In the genomic region with DNA sequence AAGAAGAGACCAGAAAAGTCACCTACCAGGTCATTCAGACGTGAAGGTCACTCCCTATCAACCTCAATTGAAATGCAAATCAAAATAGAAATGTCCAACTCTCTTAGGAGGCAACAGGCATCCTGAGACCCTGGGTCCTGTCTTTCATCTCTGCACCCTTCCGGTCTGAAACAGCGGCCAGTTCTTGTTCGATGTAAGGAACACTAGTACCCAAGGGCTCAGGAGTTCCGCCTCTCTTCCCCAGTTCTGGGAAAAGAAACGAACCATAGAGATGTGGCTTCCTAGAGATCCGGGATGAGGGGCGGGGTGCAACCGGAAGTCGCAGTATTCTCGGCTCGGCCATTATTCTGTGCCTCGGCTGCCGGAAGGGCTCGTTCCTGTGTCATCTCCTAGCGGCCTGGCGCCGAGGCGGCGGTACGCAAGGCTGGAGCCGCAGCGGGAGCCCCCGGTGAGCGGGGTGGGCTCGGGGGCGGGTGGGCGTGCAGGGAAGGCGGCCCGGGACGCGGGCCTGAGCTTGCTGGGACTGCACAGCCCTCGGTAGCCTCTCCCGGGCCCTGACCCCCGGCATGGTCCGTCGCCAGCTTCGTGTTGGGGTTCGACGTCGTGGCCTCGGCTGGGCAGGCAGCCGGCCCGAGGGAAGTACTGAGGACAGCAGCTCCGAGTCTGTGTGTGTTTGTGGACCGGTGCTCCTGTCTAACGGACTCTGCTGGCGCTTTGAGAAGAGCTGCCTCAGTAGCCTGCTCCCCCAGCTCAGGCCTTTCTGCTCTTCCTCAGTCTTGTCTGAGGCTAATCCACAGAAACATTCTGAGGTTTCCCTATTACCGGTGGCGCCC, we compare ENCODE assay signal across 1 cellular context.
A peak's percentile ranks its signal among the peaks of the same experiment; 100 is the strongest.
TF ChIP-seq lines count a peak whose summit lies in the region.

A gene (plus strand): TSS at position 341 of the 833 bp plus-strand sequence. CDS start 4,119 bp downstream, outside the sequence.

TF ChIP-seq in K562, 482 proteins besides CTCF, POLR2A, EP300 and RAD21 (continued from another document and continues in another):
- TF ChIP-seq, protein P1, sequence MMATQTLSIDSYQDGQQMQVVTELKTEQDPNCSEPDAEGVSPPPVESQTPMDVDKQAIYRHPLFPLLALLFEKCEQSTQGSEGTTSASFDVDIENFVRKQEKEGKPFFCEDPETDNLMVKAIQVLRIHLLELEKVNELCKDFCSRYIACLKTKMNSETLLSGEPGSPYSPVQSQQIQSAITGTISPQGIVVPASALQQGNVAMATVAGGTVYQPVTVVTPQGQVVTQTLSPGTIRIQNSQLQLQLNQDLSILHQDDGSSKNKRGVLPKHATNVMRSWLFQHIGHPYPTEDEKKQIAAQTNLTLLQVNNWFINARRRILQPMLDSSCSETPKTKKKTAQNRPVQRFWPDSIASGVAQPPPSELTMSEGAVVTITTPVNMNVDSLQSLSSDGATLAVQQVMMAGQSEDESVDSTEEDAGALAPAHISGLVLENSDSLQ (IDR thresholded peaks at IDR 0.05) = peak; percentile 58
- TF ChIP-seq HNRNPUL1 (IDR thresholded peaks at IDR 0.05; ENCODE audit: low read length) (no peak), U2AF1 (optimal IDR thresholded peaks at IDR 0.05; ENCODE audit: low read depth, low read length) (no peak), FOSL1 (tag; conservative IDR thresholded peaks at IDR 0.05) (peak; percentile 47), EZH2 (IDR thresholded peaks at IDR 0.05; ENCODE audit: borderline replicate concordance, low read depth, low read length) (no peak), ZNF766 (CRISPR knock-in tag; conservative IDR thresholded peaks at IDR 0.05) (peak; percentile 60), THRAP3 (IDR thresholded peaks at IDR 0.05; ENCODE audit: borderline replicate concordance) (no peak), PTTG1 (tag; IDR thresholded peaks at IDR 0.05; ENCODE audit: low read depth) (no peak), KDM1A (IDR thresholded peaks at IDR 0.05) (no peak; a peak in 1 of 4 replicates), BDP1 (IDR thresholded peaks at IDR 0.05; ENCODE audit: insufficient read depth, insufficient read length) (no peak), ZNF764 (CRISPR knock-in tag; IDR thresholded peaks at IDR 0.05; ENCODE audit: low read depth) (no peak), EHMT2 (IDR thresholded peaks at IDR 0.05) (peak; percentile 93), GABPB1 (CRISPR knock-in tag; IDR thresholded peaks at IDR 0.05) (peak; percentile 95), RBM34 (IDR thresholded peaks at IDR 0.05; ENCODE audit: borderline replicate concordance, insufficient read depth, low read length) (no peak), MCM7 (IDR thresholded peaks at IDR 0.05) (no peak), SMAD1 (IDR thresholded peaks at IDR 0.05; ENCODE audit: low read depth, low read length, partially characterized antibody) (no peak), RBM15 (IDR thresholded peaks at IDR 0.05; ENCODE audit: insufficient read depth, low read length) (no peak), ZNF589 (CRISPR knock-in tag; IDR thresholded peaks at IDR 0.05; ENCODE audit: low read depth) (0 out of 2 replicates have a peak, but pooled peaks have one; percentile 31), RAD51 (IDR thresholded peaks at IDR 0.05; ENCODE audit: borderline replicate concordance, low read depth) (no peak), C11orf30 (IDR thresholded peaks at IDR 0.05; ENCODE audit: low read depth) (peak; percentile 85), ZZZ3 (IDR thresholded peaks at IDR 0.05) (peak; percentile 55; the same call in 1 of the 2 replicates), ZNF324 (CRISPR knock-in tag; IDR thresholded peaks at IDR 0.05) (no peak), ZNF444 (CRISPR knock-in tag; IDR thresholded peaks at IDR 0.05) (no peak), ARID2 (IDR thresholded peaks at IDR 0.05) (no peak), CAMTA2 (CRISPR knock-in tag; conservative IDR thresholded peaks at IDR 0.05) (no peak), ZKSCAN3 (CRISPR knock-in tag; IDR thresholded peaks at IDR 0.05) (no peak), ZNF431 (CRISPR knock-in tag; IDR thresholded peaks at IDR 0.05) (no peak), CC2D1A (IDR thresholded peaks at IDR 0.05) (peak; percentile 53; the same call in 1 of the 2 replicates), TCF7 (IDR thresholded peaks at IDR 0.05; ENCODE audit: borderline replicate concordance) (no peak; the same call in 1 of the 2 replicates), PYGO2 (tag; IDR thresholded peaks at IDR 0.05) (no peak), SIN3B (IDR thresholded peaks at IDR 0.05; ENCODE audit: low read depth) (0 out of 2 replicates have a peak, but pooled peaks have one; percentile 53), POLR2G (IDR thresholded peaks at IDR 0.05; ENCODE audit: low read depth, low read length) (peak; percentile 95), TRIM24 (IDR thresholded peaks at IDR 0.05) (peak in 1 of 2 experiments; percentile 85; a peak in 2 of 4 replicates), GATAD2B (IDR thresholded peaks at IDR 0.05; ENCODE audit: borderline replicate concordance) (peak; percentile 59; the same call in 1 of the 2 replicates), TBL1XR1 (IDR thresholded peaks at IDR 0.05; ENCODE audit: low read length in 2 of 2) (peak in 1 of 2 experiments; percentile 9; a peak in 1 of 4 replicates), HDAC3 (IDR thresholded peaks at IDR 0.05; ENCODE audit: borderline replicate concordance, partially characterized antibody) (no peak), HIVEP1 (CRISPR knock-in tag; IDR thresholded peaks at IDR 0.05) (no peak), KDM5B (IDR thresholded peaks at IDR 0.05; ENCODE audit: insufficient replicate concordance, low read depth, low read length) (peak; percentile 66), ZNF282 (CRISPR knock-in tag; IDR thresholded peaks at IDR 0.05) (no peak), ZNF551 (CRISPR knock-in tag; IDR thresholded peaks at IDR 0.05) (no peak), RBM17 (IDR thresholded peaks at IDR 0.05; ENCODE audit: borderline replicate concordance, low read depth, low read length) (no peak), TAF1 (IDR thresholded peaks at IDR 0.05; ENCODE audit: control insufficient read depth, extremely low read depth, insufficient read depth, low read length, severe bottlenecking) (peak; percentile 98), ZFPM2 (CRISPR knock-in tag; IDR thresholded peaks at IDR 0.05) (no peak), KAT7 (CRISPR knock-in tag; IDR thresholded peaks at IDR 0.05; ENCODE audit: borderline replicate concordance) (0 out of 2 replicates have a peak, but pooled peaks have one; percentile 36), POLR2B (IDR thresholded peaks at IDR 0.05; ENCODE audit: low read depth, partially characterized antibody) (peak; percentile 68), SMARCE1 (IDR thresholded peaks at IDR 0.05) (no peak), NCOA4 (IDR thresholded peaks at IDR 0.05; ENCODE audit: partially characterized antibody) (no peak), ZNF695 (CRISPR knock-in tag; IDR thresholded peaks at IDR 0.05) (no peak), TCF3 (CRISPR knock-in tag; IDR thresholded peaks at IDR 0.05) (no peak), ZBTB8A (IDR thresholded peaks at IDR 0.05; ENCODE audit: partially characterized antibody) (no peak), POLR2AphosphoS5 (IDR thresholded peaks at IDR 0.05; ENCODE audit: control insufficient read depth, insufficient read depth, low read depth, low read length) (peak; percentile 89), ZNF354B (CRISPR knock-in tag; IDR thresholded peaks at IDR 0.05) (no peak), FOXK2 (conservative IDR thresholded peaks at IDR 0.05 in 1 of 2, IDR thresholded peaks at IDR 0.05 in 1 of 2; ENCODE audit: low read depth in 2 of 2) (peak in 1 of 2 experiments; percentile 55; a peak in 1 of 4 replicates), MYBL2 (IDR thresholded peaks at IDR 0.05; ENCODE audit: low read depth) (no peak), MYBL2 (CRISPR knock-in tag; IDR thresholded peaks at IDR 0.05; ENCODE audit: borderline replicate concordance) (no peak), ZNF143 (CRISPR knock-in tag; IDR thresholded peaks at IDR 0.05) (no peak), IRF2 (CRISPR knock-in tag; IDR thresholded peaks at IDR 0.05) (no peak), TARDBP (IDR thresholded peaks at IDR 0.05) (no peak), CCAR2 (IDR thresholded peaks at IDR 0.05; ENCODE audit: low read depth, low read length) (no peak), HNRNPH1 (optimal IDR thresholded peaks at IDR 0.05; ENCODE audit: low read depth, low read length) (no peak), NCOA6 (IDR thresholded peaks at IDR 0.05) (no peak; the same call in 1 of the 2 replicates), ZNF668 (CRISPR knock-in tag; IDR thresholded peaks at IDR 0.05) (no peak), NR2C1 (IDR thresholded peaks at IDR 0.05) (peak; percentile 74), NR2C1 (tag; IDR thresholded peaks at IDR 0.05) (peak; percentile 82), MBD2 (IDR thresholded peaks at IDR 0.05; ENCODE audit: borderline replicate concordance, low read depth) (peak; percentile 89), ZNF253 (CRISPR knock-in tag; conservative IDR thresholded peaks at IDR 0.05) (no peak), GTF2E2 (tag; IDR thresholded peaks at IDR 0.05) (peak; percentile 95)
- TF ChIP-seq, protein P2, sequence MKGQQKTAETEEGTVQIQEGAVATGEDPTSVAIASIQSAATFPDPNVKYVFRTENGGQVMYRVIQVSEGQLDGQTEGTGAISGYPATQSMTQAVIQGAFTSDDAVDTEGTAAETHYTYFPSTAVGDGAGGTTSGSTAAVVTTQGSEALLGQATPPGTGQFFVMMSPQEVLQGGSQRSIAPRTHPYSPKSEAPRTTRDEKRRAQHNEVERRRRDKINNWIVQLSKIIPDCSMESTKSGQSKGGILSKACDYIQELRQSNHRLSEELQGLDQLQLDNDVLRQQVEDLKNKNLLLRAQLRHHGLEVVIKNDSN (CRISPR knock-in tag; IDR thresholded peaks at IDR 0.05) = no peak
- TF ChIP-seq, protein P3, sequence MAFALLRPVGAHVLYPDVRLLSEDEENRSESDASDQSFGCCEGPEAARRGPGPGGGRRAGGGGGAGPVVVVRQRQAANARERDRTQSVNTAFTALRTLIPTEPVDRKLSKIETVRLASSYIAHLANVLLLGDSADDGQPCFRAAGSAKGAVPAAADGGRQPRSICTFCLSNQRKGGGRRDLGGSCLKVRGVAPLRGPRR (CRISPR knock-in tag; IDR thresholded peaks at IDR 0.05) = no peak
- TF ChIP-seq, protein P4, sequence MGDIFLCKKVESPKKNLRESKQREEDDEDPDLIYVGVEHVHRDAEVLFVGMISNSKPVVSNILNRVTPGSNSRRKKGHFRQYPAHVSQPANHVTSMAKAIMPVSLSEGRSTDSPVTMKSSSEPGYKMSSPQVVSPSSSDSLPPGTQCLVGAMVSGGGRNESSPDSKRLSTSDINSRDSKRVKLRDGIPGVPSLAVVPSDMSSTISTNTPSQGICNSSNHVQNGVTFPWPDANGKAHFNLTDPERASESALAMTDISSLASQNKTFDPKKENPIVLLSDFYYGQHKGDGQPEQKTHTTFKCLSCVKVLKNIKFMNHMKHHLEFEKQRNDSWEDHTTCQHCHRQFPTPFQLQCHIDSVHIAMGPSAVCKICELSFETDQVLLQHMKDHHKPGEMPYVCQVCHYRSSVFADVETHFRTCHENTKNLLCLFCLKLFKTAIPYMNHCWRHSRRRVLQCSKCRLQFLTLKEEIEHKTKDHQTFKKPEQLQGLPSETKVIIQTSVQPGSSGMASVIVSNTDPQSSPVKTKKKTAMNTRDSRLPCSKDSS (IDR thresholded peaks at IDR 0.05; ENCODE audit: low read depth, partially characterized antibody) = no peak
- TF ChIP-seq, protein P5, sequence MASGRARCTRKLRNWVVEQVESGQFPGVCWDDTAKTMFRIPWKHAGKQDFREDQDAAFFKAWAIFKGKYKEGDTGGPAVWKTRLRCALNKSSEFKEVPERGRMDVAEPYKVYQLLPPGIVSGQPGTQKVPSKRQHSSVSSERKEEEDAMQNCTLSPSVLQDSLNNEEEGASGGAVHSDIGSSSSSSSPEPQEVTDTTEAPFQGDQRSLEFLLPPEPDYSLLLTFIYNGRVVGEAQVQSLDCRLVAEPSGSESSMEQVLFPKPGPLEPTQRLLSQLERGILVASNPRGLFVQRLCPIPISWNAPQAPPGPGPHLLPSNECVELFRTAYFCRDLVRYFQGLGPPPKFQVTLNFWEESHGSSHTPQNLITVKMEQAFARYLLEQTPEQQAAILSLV (tag; IDR thresholded peaks at IDR 0.05) = no peak
- TF ChIP-seq, protein P6, sequence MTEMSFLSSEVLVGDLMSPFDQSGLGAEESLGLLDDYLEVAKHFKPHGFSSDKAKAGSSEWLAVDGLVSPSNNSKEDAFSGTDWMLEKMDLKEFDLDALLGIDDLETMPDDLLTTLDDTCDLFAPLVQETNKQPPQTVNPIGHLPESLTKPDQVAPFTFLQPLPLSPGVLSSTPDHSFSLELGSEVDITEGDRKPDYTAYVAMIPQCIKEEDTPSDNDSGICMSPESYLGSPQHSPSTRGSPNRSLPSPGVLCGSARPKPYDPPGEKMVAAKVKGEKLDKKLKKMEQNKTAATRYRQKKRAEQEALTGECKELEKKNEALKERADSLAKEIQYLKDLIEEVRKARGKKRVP (CRISPR knock-in tag; IDR thresholded peaks at IDR 0.05) = no peak
- TF ChIP-seq, protein P7, sequence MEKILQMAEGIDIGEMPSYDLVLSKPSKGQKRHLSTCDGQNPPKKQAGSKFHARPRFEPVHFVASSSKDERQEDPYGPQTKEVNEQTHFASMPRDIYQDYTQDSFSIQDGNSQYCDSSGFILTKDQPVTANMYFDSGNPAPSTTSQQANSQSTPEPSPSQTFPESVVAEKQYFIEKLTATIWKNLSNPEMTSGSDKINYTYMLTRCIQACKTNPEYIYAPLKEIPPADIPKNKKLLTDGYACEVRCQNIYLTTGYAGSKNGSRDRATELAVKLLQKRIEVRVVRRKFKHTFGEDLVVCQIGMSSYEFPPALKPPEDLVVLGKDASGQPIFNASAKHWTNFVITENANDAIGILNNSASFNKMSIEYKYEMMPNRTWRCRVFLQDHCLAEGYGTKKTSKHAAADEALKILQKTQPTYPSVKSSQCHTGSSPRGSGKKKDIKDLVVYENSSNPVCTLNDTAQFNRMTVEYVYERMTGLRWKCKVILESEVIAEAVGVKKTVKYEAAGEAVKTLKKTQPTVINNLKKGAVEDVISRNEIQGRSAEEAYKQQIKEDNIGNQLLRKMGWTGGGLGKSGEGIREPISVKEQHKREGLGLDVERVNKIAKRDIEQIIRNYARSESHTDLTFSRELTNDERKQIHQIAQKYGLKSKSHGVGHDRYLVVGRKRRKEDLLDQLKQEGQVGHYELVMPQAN (IDR thresholded peaks at IDR 0.05; ENCODE audit: borderline replicate concordance) = no peak
- TF ChIP-seq, protein P8, sequence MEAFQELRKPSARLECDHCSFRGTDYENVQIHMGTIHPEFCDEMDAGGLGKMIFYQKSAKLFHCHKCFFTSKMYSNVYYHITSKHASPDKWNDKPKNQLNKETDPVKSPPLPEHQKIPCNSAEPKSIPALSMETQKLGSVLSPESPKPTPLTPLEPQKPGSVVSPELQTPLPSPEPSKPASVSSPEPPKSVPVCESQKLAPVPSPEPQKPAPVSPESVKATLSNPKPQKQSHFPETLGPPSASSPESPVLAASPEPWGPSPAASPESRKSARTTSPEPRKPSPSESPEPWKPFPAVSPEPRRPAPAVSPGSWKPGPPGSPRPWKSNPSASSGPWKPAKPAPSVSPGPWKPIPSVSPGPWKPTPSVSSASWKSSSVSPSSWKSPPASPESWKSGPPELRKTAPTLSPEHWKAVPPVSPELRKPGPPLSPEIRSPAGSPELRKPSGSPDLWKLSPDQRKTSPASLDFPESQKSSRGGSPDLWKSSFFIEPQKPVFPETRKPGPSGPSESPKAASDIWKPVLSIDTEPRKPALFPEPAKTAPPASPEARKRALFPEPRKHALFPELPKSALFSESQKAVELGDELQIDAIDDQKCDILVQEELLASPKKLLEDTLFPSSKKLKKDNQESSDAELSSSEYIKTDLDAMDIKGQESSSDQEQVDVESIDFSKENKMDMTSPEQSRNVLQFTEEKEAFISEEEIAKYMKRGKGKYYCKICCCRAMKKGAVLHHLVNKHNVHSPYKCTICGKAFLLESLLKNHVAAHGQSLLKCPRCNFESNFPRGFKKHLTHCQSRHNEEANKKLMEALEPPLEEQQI (IDR thresholded peaks at IDR 0.05) = peak; percentile 59
